1 cellular context compared by ENCODE assay signal in genomic region chr12:63294327-63294632, GRCh38.
TF ChIP-seq lines count a peak whose summit lies in the region.

No MANE protein-coding gene starts in this region.

TF ChIP-seq in HepG2, 621 proteins besides CTCF, POLR2A, EP300 and RAD21 (continued from another document):
- TF ChIP-seq ZC3H13 (CRISPR knock-in tag; IDR thresholded peaks at IDR 0.05) (no peak), GABPA (IDR thresholded peaks at IDR 0.05; ENCODE audit: low read depth, low read length) (no peak), GABPA (CRISPR knock-in tag; IDR thresholded peaks at IDR 0.05; ENCODE audit: low read depth) (0 out of 2 replicates have a peak, but pooled peaks have one; percentile 26), ZFP36 (IDR thresholded peaks at IDR 0.05; ENCODE audit: borderline replicate concordance, low read depth, low read length, partially characterized antibody) (no peak), FOXP1 (IDR thresholded peaks at IDR 0.05) (no peak), FOXP1 (CRISPR knock-in tag; IDR thresholded peaks at IDR 0.05) (peak; percentile 76), NFE2L2 (IDR thresholded peaks at IDR 0.05; ENCODE audit: low read length) (peak; percentile 53; the same call in 1 of the 2 replicates), NFE2L1 (CRISPR knock-in tag; IDR thresholded peaks at IDR 0.05; ENCODE audit: borderline replicate concordance) (no peak), HMG20A (CRISPR knock-in tag; IDR thresholded peaks at IDR 0.05; ENCODE audit: borderline replicate concordance) (peak; percentile 79; the same call in 1 of the 2 replicates), ATF3 (CRISPR knock-in tag; IDR thresholded peaks at IDR 0.05) (0 out of 2 replicates have a peak, but pooled peaks have one; percentile 35), FOXO1 (CRISPR knock-in tag; IDR thresholded peaks at IDR 0.05) (peak; percentile 40; the same call in 1 of the 2 replicates), RBM39 (IDR thresholded peaks at IDR 0.05; ENCODE audit: low read depth, low read length, poor library complexity, severe bottlenecking) (no peak), SALL1 (CRISPR knock-in tag; IDR thresholded peaks at IDR 0.05) (peak; percentile 18; the same call in 1 of the 2 replicates), JUND (CRISPR knock-in tag; IDR thresholded peaks at IDR 0.05) (0 out of 2 replicates have a peak, but pooled peaks have one; percentile 51), NCOA2 (CRISPR knock-in tag; IDR thresholded peaks at IDR 0.05) (peak; percentile 16; the same call in 1 of the 2 replicates), ARID3A (IDR thresholded peaks at IDR 0.05; ENCODE audit: low read depth, low read length) (0 out of 2 replicates have a peak, but pooled peaks have one; percentile 17)
TF ChIP-seq in HepG2: peak in this region for 33.
